In the genomic region with DNA sequence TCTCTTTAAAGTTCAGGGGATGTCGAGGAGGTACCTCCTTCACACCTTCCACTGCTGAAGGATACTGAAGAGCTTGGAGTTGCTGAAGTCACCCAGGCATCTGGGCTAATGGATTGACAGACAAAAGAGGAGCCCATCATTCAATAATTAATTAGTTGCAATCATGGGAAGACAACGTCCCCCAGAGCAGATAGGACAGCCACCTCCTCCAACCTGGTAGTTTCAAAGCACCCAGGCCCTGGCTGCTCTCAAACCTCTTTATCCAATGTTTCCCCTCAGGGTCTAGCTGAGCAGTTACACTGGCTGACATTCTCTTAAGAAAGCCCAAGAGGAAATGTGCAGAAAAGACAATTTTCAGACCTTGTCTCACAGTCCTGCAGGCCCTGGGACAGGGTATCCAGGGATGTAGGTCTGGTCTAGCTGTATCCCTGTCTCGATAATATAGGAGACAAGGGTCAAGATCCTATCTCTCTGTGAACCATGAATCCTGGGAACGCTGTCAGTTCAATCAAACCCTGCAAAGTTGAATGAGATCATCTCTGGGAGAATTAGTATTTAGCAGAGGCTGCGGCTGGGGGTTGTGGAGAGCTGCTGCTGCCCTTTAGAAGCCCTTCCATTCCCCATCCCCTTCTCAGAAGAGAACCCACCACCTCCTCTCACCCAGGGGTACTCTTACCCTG, we compare ENCODE assay signal across 11 cellular contexts. TPM values are rescaled to one million over a fixed set of nuclear protein-coding genes. Genes with fewer than 3 reads are reported as not detected.
DNase-seq lines count a peak whose midpoint lies in the region; ATAC-seq lines count a peak whose summit lies in the region.
"Had no signal": no experiment of that assay in that cellular context is flagged by ENCODE, and none has a peak within 500 bp of the region (broad histone marks: within the 10 kb centered on the region; RNA-seq: fewer than 3 reads in every experiment).

No MANE protein-coding gene starts in this region.

- CTCF ChIA-PET in activated CD4-positive, alpha-beta memory T cell treated with anti-CD3 and anti-CD28 coated beads, Interleukin-2, amount 10 ng/mL, durations not matched to agents 7 days and 5 days (lab: Charles Lee), result interaction anchor here (0.9 to 1.6 kb wide), 4 partner anchors 16 to 35 kb away, joined by 3 to 9 read pairs (median 4); no protein-coding TSS in a partner anchor

- H3K27me3 ChIP-seq in iPS-20b (ENCODE audit: insufficient read depth, low read length), result peaks cover 20% of the 10 kb centered on the region

- H3K27ac Mint-ChIP-seq in T-helper 1 cell treated with Interleukin-12 subunit alpha and Interleukin-12 subunit beta and Interleukin-4 antibody, amounts not matched to agents 30 μg/mL and 1 μg/mL, for 36 hours, result no peak overlapping the region
- no peak overlapping the region for H3K27ac Mint-ChIP-seq in activated CD4-positive, alpha-beta memory T cell treated with anti-CD3 and anti-CD28 coated beads, Interleukin-2, amount 10 ng/mL, durations not matched to agents 7 days and 5 days
- peak overlapping the region; percentile 48 for H3K27ac Mint-ChIP-seq in stimulated activated memory B cell treated with anti-CD40 and anti-IgM and Interleukin-4, amounts not matched to agents 10 μg/mL and 1 μg/mL and 100 μg/mL, for 72 hours

- DNase-seq in T-helper 1 cell (no peak), NCI-H1694 treated with DMSO at 0.1 percent for 48 hours (lab: John Stamatoyannopoulos, UW) (no peak)
- DNase-seq in activated CD4-positive, alpha-beta memory T cell treated with anti-CD3 and anti-CD28 coated beads, Interleukin-2, amount 10 ng/mL, durations not matched to agents 7 days and 5 days, result no peak
- DNase-seq in stimulated activated CD4-positive, alpha-beta T cell treated with anti-CD3 and anti-CD28 coated beads, Interleukin-4, amount 100 ng/mL, for 1 hour, result no peak
- DNase-seq: NCI-H2107 had no signal

- peaks cover 11% of the 10 kb centered on the region for H3K9me3 Mint-ChIP-seq in T-helper 1 cell treated with Interleukin-12 subunit alpha and Interleukin-12 subunit beta and Interleukin-4 antibody, amounts not matched to agents 30 μg/mL and 1 μg/mL, for 36 hours
- peaks cover 6% of the 10 kb centered on the region for H3K9me3 Mint-ChIP-seq in activated CD4-positive, alpha-beta memory T cell treated with anti-CD3 and anti-CD28 coated beads, Interleukin-2, amount 10 ng/mL, durations not matched to agents 7 days and 5 days
- no peaks in the 10 kb centered on the region for H3K9me3 Mint-ChIP-seq in stimulated activated memory B cell treated with anti-CD40 and anti-IgM and Interleukin-4, amounts not matched to agents 10 μg/mL and 1 μg/mL and 100 μg/mL, for 72 hours

- no peaks in the 10 kb centered on the region for H3K9me3 ChIP-seq in iPS-20b (ENCODE audit: insufficient read depth, low read depth, low read length)

- no peaks in the 10 kb centered on the region for H3K36me3 Mint-ChIP-seq in T-helper 1 cell treated with Interleukin-12 subunit alpha and Interleukin-12 subunit beta and Interleukin-4 antibody, amounts not matched to agents 30 μg/mL and 1 μg/mL, for 36 hours (ENCODE audit: low read depth)
- H3K36me3 Mint-ChIP-seq in activated CD4-positive, alpha-beta memory T cell treated with anti-CD3 and anti-CD28 coated beads, Interleukin-2, amount 10 ng/mL, durations not matched to agents 7 days and 5 days (ENCODE audit: low read depth), result no peaks in the 10 kb centered on the region
- H3K36me3 Mint-ChIP-seq in stimulated activated memory B cell treated with anti-CD40 and anti-IgM and Interleukin-4, amounts not matched to agents 10 μg/mL and 1 μg/mL and 100 μg/mL, for 72 hours, result no peaks in the 10 kb centered on the region

- peaks cover 14% of the 10 kb centered on the region for H3K4me1 ChIP-seq in iPS-20b (ENCODE audit: insufficient read depth, low read length)

- H3K36me3 ChIP-seq in iPS-20b (ENCODE audit: insufficient read depth, low read depth, low read length), result no peaks in the 10 kb centered on the region

- no peak overlapping the region for H3K27ac ChIP-seq in iPS-20b (ENCODE audit: low read length)

- POLR2A ChIA-PET in activated CD4-positive, alpha-beta memory T cell treated with anti-CD3 and anti-CD28 coated beads, Interleukin-2, amount 10 ng/mL, durations not matched to agents 7 days and 5 days (lab: Charles Lee), result interaction anchor here (1.4 to 1.7 kb wide), 3 partner anchors 9 to 11 kb away, joined by 5 to 10 read pairs (median 6); no protein-coding TSS in a partner anchor

- H3K4me3 Mint-ChIP-seq in T-helper 1 cell treated with Interleukin-12 subunit alpha and Interleukin-12 subunit beta and Interleukin-4 antibody, amounts not matched to agents 30 μg/mL and 1 μg/mL, for 36 hours, result peak overlapping the region; percentile 65
- H3K4me3 Mint-ChIP-seq in activated CD4-positive, alpha-beta memory T cell treated with anti-CD3 and anti-CD28 coated beads, Interleukin-2, amount 10 ng/mL, durations not matched to agents 7 days and 5 days, result peak overlapping the region; percentile 69
- H3K4me3 Mint-ChIP-seq in stimulated activated memory B cell treated with anti-CD40 and anti-IgM and Interleukin-4, amounts not matched to agents 10 μg/mL and 1 μg/mL and 100 μg/mL, for 72 hours, result peak overlapping the region; percentile 89

- peaks cover 18% of the 10 kb centered on the region for H3K4me1 Mint-ChIP-seq in T-helper 1 cell treated with Interleukin-12 subunit alpha and Interleukin-12 subunit beta and Interleukin-4 antibody, amounts not matched to agents 30 μg/mL and 1 μg/mL, for 36 hours (ENCODE audit: low read depth)
- H3K4me1 Mint-ChIP-seq in activated CD4-positive, alpha-beta memory T cell treated with anti-CD3 and anti-CD28 coated beads, Interleukin-2, amount 10 ng/mL, durations not matched to agents 7 days and 5 days, result peaks cover 37% of the 10 kb centered on the region
- peaks cover 17% of the 10 kb centered on the region for H3K4me1 Mint-ChIP-seq in stimulated activated memory B cell treated with anti-CD40 and anti-IgM and Interleukin-4, amounts not matched to agents 10 μg/mL and 1 μg/mL and 100 μg/mL, for 72 hours

- H3K4me3 ChIP-seq in iPS-20b (ENCODE audit: low read length), result peak overlapping the region; percentile 87

- peak overlapping the region; percentile 85; the same call in 1 of the 2 replicates for H3K9ac ChIP-seq in iPS-20b (ENCODE audit: low read depth, low read length)

- peaks cover 33% of the 10 kb centered on the region for H3K27me3 Mint-ChIP-seq in T-helper 1 cell treated with Interleukin-12 subunit alpha and Interleukin-12 subunit beta and Interleukin-4 antibody, amounts not matched to agents 30 μg/mL and 1 μg/mL, for 36 hours (ENCODE audit: low read depth)
- H3K27me3 Mint-ChIP-seq in activated CD4-positive, alpha-beta memory T cell treated with anti-CD3 and anti-CD28 coated beads, Interleukin-2, amount 10 ng/mL, durations not matched to agents 7 days and 5 days, result peaks cover 7% of the 10 kb centered on the region
- no peaks in the 10 kb centered on the region for H3K27me3 Mint-ChIP-seq in stimulated activated memory B cell treated with anti-CD40 and anti-IgM and Interleukin-4, amounts not matched to agents 10 μg/mL and 1 μg/mL and 100 μg/mL, for 72 hours

- ATAC-seq in stimulated activated memory B cell treated with anti-CD40 and anti-IgM and Interleukin-4, amounts not matched to agents 10 μg/mL and 1 μg/mL and 100 μg/mL, for 72 hours, result no peak
- ATAC-seq in HG03025 (IDR thresholded peaks at IDR 0.05; ENCODE audit: low FRiP score, unreplicated experiment), result no peak

RNA-seq across cellular contexts. Expression of a gene that starts 1.0 kb away (rescaled TPM):
- 1 to 10 TPM; 2.4 to 3.4 TPM for total RNA-seq in activated CD4-positive, alpha-beta memory T cell treated with anti-CD3 and anti-CD28 coated beads, Interleukin-2, amount 10 ng/mL, durations not matched to agents 7 days and 5 days

RNA-seq across cellular contexts. Expression of a gene that starts 58.6 kb away (rescaled TPM):
- not detected for total RNA-seq in activated CD4-positive, alpha-beta memory T cell treated with anti-CD3 and anti-CD28 coated beads, Interleukin-2, amount 10 ng/mL, durations not matched to agents 7 days and 5 days
- total RNA-seq: glomerular endothelial cell; T-helper 2 cell treated with Interferon-gamma antibody and Interleukin-4, amounts not matched to agents 100 ng/mL and 5 ng/mL, for 36 hours had no signal
